In the genomic region with DNA sequence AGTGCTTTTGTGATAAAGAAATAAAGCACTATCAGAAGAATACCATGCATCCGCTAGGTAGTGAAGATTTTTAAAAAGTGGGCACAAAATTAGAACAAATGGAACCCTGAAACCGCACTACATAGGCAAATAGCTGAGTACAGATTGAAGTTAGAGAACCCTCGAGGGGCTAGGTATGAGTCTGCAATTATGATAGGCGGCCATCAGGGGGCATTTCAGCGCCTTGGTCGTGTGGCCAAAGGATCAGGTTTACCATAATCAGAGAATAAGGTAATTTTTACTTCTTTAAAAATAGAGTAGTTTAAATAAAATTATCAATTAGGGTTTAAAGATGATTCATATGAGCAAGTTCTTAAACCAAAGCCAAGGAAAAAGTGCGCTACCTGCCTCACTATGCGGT, we compare ENCODE assay signal across 10 cellular contexts.
DNase-seq lines count a peak whose midpoint lies in the region; ATAC-seq and TF ChIP-seq lines count a peak whose summit lies in the region.
"Had no signal": no experiment of that assay in that cellular context is flagged by ENCODE, and none has a peak within 500 bp of the region (broad histone marks: within the 10 kb centered on the region; RNA-seq: fewer than 3 reads in every experiment).

No MANE protein-coding gene starts in this region.

- TF ChIP-seq CTCF in Panc1 (IDR thresholded peaks at IDR 0.05): peak; percentile 56
- peak; percentile 26 for TF ChIP-seq CTCF in fibroblast of mammary gland (conservative IDR thresholded peaks at IDR 0.05; ENCODE audit: control insufficient read depth, insufficient read depth, low read depth, low read length)
- peak; percentile 12 to 20 (median 20) for TF ChIP-seq CTCF in testis (IDR thresholded peaks at IDR 0.05)

- in situ Hi-C loops in Panc1 (cut with HindIII; ENCODE audit: low pct_unique_long_range_greater_than_20kb, low sequenced_read_pairs): no loop called here

- H3K4me3 ChIP-seq in Panc1 (ENCODE audit: low read depth in 2 of 2, low read length in 2 of 2) (no peak overlapping the region), fibroblast of mammary gland (ENCODE audit: control insufficient read depth, low read depth, low read length) (no peak overlapping the region), testis (no peak overlapping the region)
- H3K4me3 ChIP-seq: BLaER1 treated with 17β-estradiol and CSF1 and Interleukin-3, amounts not matched to agents 10 nM and 100 nM had no signal

- BruUV-seq in Panc1 (replicated peaks; lab: Mats Ljungman, UMichigan): no TSS peak

- H3K4me1 ChIP-seq in Panc1 (ENCODE audit: control insufficient read depth, insufficient read depth, low read length) (no peaks in the 10 kb centered on the region), testis (no peaks in the 10 kb centered on the region)
- H3K4me1 ChIP-seq: BLaER1 treated with 17β-estradiol and CSF1 and Interleukin-3, amounts not matched to agents 10 nM and 100 nM had no signal

- ATAC-seq in Panc1: no peak

- H3K9me3 ChIP-seq in Panc1 (ENCODE audit: control insufficient read depth, insufficient read depth, low read depth, low read length) (no peaks in the 10 kb centered on the region), testis (no peaks in the 10 kb centered on the region)
- H3K9me3 ChIP-seq: BLaER1 treated with 17β-estradiol and CSF1 and Interleukin-3, amounts not matched to agents 10 nM and 100 nM had no signal

- peak; percentile 23 to 31 for DNase-seq in activated T-cell treated with anti-CD3 and anti-CD28 coated beads, Interleukin-2, amount 50 U/mL, for 48 hours
- DNase-seq in activated T-cell treated with anti-CD3 and anti-CD28 coated beads, Interleukin-2, amount 50 U/mL, for 1 hour: no peak
- no peak for DNase-seq in Panc1 (ENCODE audit: low read depth, low spot score)
- DNase-seq in fibroblast of mammary gland (ENCODE audit: low read depth): peak; percentile 30
- DNase-seq in testis: peak; percentile 28
- no peak for DNase-seq in NCI-H345 treated with DMSO at 0.1 percent for 48 hours (lab: John Stamatoyannopoulos, UW; ENCODE audit: unreplicated experiment)
- no peak for DNase-seq in RKO (ENCODE audit: low spot score)
- DNase-seq in SHP77 treated with DMSO at 0.1 percent for 48 hours (lab: John Stamatoyannopoulos, UW): no peak
- DNase-seq: NCI-H2081 had no signal

- intact Hi-C loops in Panc1 (cut with micrococcal nuclease; ENCODE audit: unreplicated experiment) (no loop called here), testis (cut with DNase I; ENCODE audit: low total_unique reads) (no loop called here)

- POLR2A ChIA-PET in Panc1 (lab: Charles Lee): no interaction called here

- 62 to 73% methylated on average over 8 of the region's 8 CpGs for WGBS in testis, 2 donors

- H3K27ac ChIP-seq in Panc1 (ENCODE audit: low read length) (no peak overlapping the region), testis (no peak overlapping the region)
- H3K27ac ChIP-seq: BLaER1 treated with 17β-estradiol and CSF1 and Interleukin-3, amounts not matched to agents 10 nM and 100 nM had no signal

- H3K36me3 ChIP-seq in Panc1 (ENCODE audit: control insufficient read depth, insufficient read depth, low read length) (no peaks in the 10 kb centered on the region), testis (ENCODE audit: low read depth, missing control alignments) (no peaks in the 10 kb centered on the region)
- H3K36me3 ChIP-seq: BLaER1 treated with 17β-estradiol and CSF1 and Interleukin-3, amounts not matched to agents 10 nM and 100 nM had no signal

- no peak for TF ChIP-seq POLR2A in testis (IDR thresholded peaks at IDR 0.05)

- CTCF ChIA-PET in Panc1 (lab: Charles Lee): no interaction called here

- H3K27me3 ChIP-seq in Panc1 (ENCODE audit: control insufficient read depth, insufficient read depth, low read length): no peaks in the 10 kb centered on the region
- H3K27me3 ChIP-seq in testis: no peaks in the 10 kb centered on the region
- H3K27me3 ChIP-seq: BLaER1 treated with 17β-estradiol and CSF1 and Interleukin-3, amounts not matched to agents 10 nM and 100 nM had no signal

Comparison
In these comparisons a context has a peak if more than half of its experiments do, and no peak if none do; other contexts are left out.
1. DNase-seq: peak in activated T-cell treated with anti-CD3 and anti-CD28 coated beads, Interleukin-2, amount 50 U/mL, for 48 hours (2 of 2), fibroblast of mammary gland (single experiment) and testis (single experiment); none in activated T-cell treated with anti-CD3 and anti-CD28 coated beads, Interleukin-2, amount 50 U/mL, for 1 hour (single experiment), Panc1 (single experiment), NCI-H345 treated with DMSO at 0.1 percent for 48 hours (single experiment), RKO (single experiment) and SHP77 treated with DMSO at 0.1 percent for 48 hours (single experiment).
2. Peak in every context shown above with its lines, with median percentiles within 50 percentile points of each other: CTCF ChIP-seq.